In genomic region chr3:72767927-72768880, GRCh38 we compare ENCODE assay signal across 19 cellular contexts.
DNase-seq lines count a peak whose midpoint lies in the region; ATAC-seq and TF ChIP-seq lines count a peak whose summit lies in the region.
"Had no signal": no experiment of that assay in that cellular context is flagged by ENCODE, and none has a peak within 500 bp of the region (broad histone marks: within the 10 kb centered on the region; RNA-seq: fewer than 3 reads in every experiment).

No MANE protein-coding gene starts in this region.

- TF ChIP-seq RAD21 in neural cell (conservative IDR thresholded peaks at IDR 0.05): peak; percentile 16

- peak overlapping the region; percentile 38 for H3K9ac ChIP-seq in neural cell (ENCODE audit: low read length)
- H3K9ac ChIP-seq: KMS-11 had no signal

- TF ChIP-seq CTCF in GM23338 (conservative IDR thresholded peaks at IDR 0.05; ENCODE audit: low read depth in 2 of 2) (no peak), neural cell (IDR thresholded peaks at IDR 0.05; ENCODE audit: poor library complexity, severe bottlenecking) (no peak)

- no peaks in the 10 kb centered on the region for H3K27me3 Mint-ChIP-seq in GM23338 (ENCODE audit: insufficient read depth, low read depth, poor library complexity)
- H3K27me3 Mint-ChIP-seq: activated naive CD4-positive, alpha-beta T cell treated with anti-CD3 and anti-CD28 coated beads, Interleukin-2, amount 50 U/mL, for 24 hours had no signal

- no peaks in the 10 kb centered on the region for H4K20me1 ChIP-seq in GM23338 (replicated peaks; ENCODE audit: insufficient read depth)
- H4K20me1 ChIP-seq in neural cell (ENCODE audit: insufficient read depth): no peaks in the 10 kb centered on the region

- peak overlapping the region; percentile 50; the same call in 2 of the 3 replicates for H3K4me3 Mint-ChIP-seq in GM23338
- H3K4me3 Mint-ChIP-seq: activated naive CD4-positive, alpha-beta T cell treated with anti-CD3 and anti-CD28 coated beads, Interleukin-2, amount 50 U/mL, for 24 hours had no signal

- H2AFZ ChIP-seq in GM23338 (no peak overlapping the region; the same call in 1 of the 2 replicates), neural cell (ENCODE audit: low read depth, low read length) (peak overlapping the region; percentile 29)
- H2AFZ ChIP-seq: PC-9 had no signal

- peaks cover 11% of the 10 kb centered on the region; the same call in 1 of the 2 replicates for H3K9me2 ChIP-seq in GM23338 (ENCODE audit: insufficient read depth)
- no peaks in the 10 kb centered on the region for H3K9me2 ChIP-seq in neural cell (ENCODE audit: insufficient read depth, low read length)

- H3K79me2 ChIP-seq in GM23338 (replicated peaks; ENCODE audit: insufficient read depth) (no peaks in the 10 kb centered on the region), neural cell (replicated peaks; ENCODE audit: insufficient read depth, low read length) (no peaks in the 10 kb centered on the region)

- no peak for TF ChIP-seq EP300 in neural cell (conservative IDR thresholded peaks at IDR 0.05; ENCODE audit: poor library complexity, severe bottlenecking)

- peak overlapping the region; percentile 25 for H3K4me3 ChIP-seq in GM23338
- H3K4me3 ChIP-seq in neural cell (ENCODE audit: low read length): peak overlapping the region; percentile 57
- H3K4me3 ChIP-seq: PC-9, right lobe of liver, SJSA1 had no signal

- no peaks in the 10 kb centered on the region for H3K9me3 ChIP-seq in neural cell (ENCODE audit: low read length)
- H3K9me3 ChIP-seq: neutrophil, right lobe of liver, SJSA1 had no signal

- H3K9me3 Mint-ChIP-seq in GM23338: no peaks in the 10 kb centered on the region
- H3K9me3 Mint-ChIP-seq: activated naive CD4-positive, alpha-beta T cell treated with anti-CD3 and anti-CD28 coated beads, Interleukin-2, amount 50 U/mL, for 24 hours had no signal

- peak; percentile 77 for ATAC-seq in GM23338
- ATAC-seq in GM18873 (IDR thresholded peaks at IDR 0.05; ENCODE audit: low FRiP score, unreplicated experiment): no peak
- ATAC-seq in HG03565 (IDR thresholded peaks at IDR 0.05; ENCODE audit: unreplicated experiment): no peak
- ATAC-seq: right lobe of liver had no signal

- H3K36me3 Mint-ChIP-seq in GM23338 (ENCODE audit: low read depth): no peaks in the 10 kb centered on the region; the same call in 2 of the 3 replicates

- H3K27me3 ChIP-seq in GM23338 (ENCODE audit: insufficient read depth) (no peaks in the 10 kb centered on the region), neural cell (ENCODE audit: insufficient read depth, low read depth, low read length) (no peaks in the 10 kb centered on the region)
- H3K27me3 ChIP-seq: neutrophil, right lobe of liver, SJSA1 had no signal

- H3F3A ChIP-seq in GM23338 (replicated peaks; ENCODE audit: low read depth) (peaks cover 14% of the 10 kb centered on the region; the same call in 1 of the 2 replicates), neural cell (ENCODE audit: insufficient read depth, low read length, poor library complexity, severe bottlenecking) (no peaks in the 10 kb centered on the region)

- H3K4me1 ChIP-seq in GM23338 (ENCODE audit: insufficient read depth): peaks cover 32% of the 10 kb centered on the region
- H3K4me1 ChIP-seq: right lobe of liver had no signal

- peak overlapping the region; percentile 90 for H3K27ac Mint-ChIP-seq in GM23338
- H3K27ac Mint-ChIP-seq: activated naive CD4-positive, alpha-beta T cell treated with anti-CD3 and anti-CD28 coated beads, Interleukin-2, amount 50 U/mL, for 24 hours had no signal

- H3K4me2 ChIP-seq in GM23338 (peak overlapping the region; percentile 71), neural cell (ENCODE audit: low read length) (peak overlapping the region; percentile 51)
- H3K4me2 ChIP-seq: KMS-11, PC-9 had no signal

- H3K27ac ChIP-seq in GM23338 (ENCODE audit: low read depth) (peak overlapping the region; percentile 83), neural cell (ENCODE audit: low read length) (peak overlapping the region; percentile 43)
- H3K27ac ChIP-seq: KMS-11, neutrophil, PC-9, right lobe of liver, SJSA1 had no signal

- DNase-seq in GM23338 (ENCODE audit: low spot score) (peak; percentile 34), NCI-H2227 treated with DMSO at 0.1 percent for 48 hours (lab: John Stamatoyannopoulos, UW) (peak; percentile 22), globus pallidus (ENCODE audit: low spot score) (peak; percentile 60)
- no peak for DNase-seq in activated T-cell treated with anti-CD3 and anti-CD28 coated beads, Interleukin-2, amount 50 U/mL, for 48 hours
- DNase-seq in effector CD8-positive, alpha-beta T cell (lab: John Stamatoyannopoulos, UW): no peak
- DNase-seq: activated CD4-positive, alpha-beta T cell treated with anti-CD3 and anti-CD28 coated beads for 48 hours; EL; mammary epithelial cell; NCI-H526; PC-9; right lobe of liver; T-helper 9 cell had no signal

- H3K4me1 Mint-ChIP-seq in GM23338: peaks cover 49% of the 10 kb centered on the region

- H3K36me3 ChIP-seq in GM23338 (ENCODE audit: insufficient read depth) (no peaks in the 10 kb centered on the region), neural cell (ENCODE audit: insufficient read depth, low read length) (no peaks in the 10 kb centered on the region)
- H3K36me3 ChIP-seq: neutrophil, right lobe of liver had no signal

TF ChIP-seq in GM23338, 12 proteins besides CTCF, POLR2A, EP300 and RAD21:
- TF ChIP-seq EZH2 (IDR thresholded peaks at IDR 0.05; ENCODE audit: low read depth, unreplicated experiment): no peak
- no peak for TF ChIP-seq EZH2phosphoT487 (IDR thresholded peaks at IDR 0.05; ENCODE audit: unreplicated experiment)
- TF ChIP-seq, protein P1, sequence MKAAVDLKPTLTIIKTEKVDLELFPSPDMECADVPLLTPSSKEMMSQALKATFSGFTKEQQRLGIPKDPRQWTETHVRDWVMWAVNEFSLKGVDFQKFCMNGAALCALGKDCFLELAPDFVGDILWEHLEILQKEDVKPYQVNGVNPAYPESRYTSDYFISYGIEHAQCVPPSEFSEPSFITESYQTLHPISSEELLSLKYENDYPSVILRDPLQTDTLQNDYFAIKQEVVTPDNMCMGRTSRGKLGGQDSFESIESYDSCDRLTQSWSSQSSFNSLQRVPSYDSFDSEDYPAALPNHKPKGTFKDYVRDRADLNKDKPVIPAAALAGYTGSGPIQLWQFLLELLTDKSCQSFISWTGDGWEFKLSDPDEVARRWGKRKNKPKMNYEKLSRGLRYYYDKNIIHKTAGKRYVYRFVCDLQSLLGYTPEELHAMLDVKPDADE (IDR thresholded peaks at IDR 0.05): no peak

TF ChIP-seq in neural cell, 6 proteins besides CTCF, POLR2A, EP300 and RAD21:
- no peak for TF ChIP-seq TAF1 (IDR thresholded peaks at IDR 0.05; ENCODE audit: low read depth)
- no peak for TF ChIP-seq POLR2AphosphoS5 (IDR thresholded peaks at IDR 0.05)
- TF ChIP-seq REST (IDR thresholded peaks at IDR 0.05; ENCODE audit: borderline replicate concordance): peak; percentile 83
- TF ChIP-seq EZH2 (IDR thresholded peaks at IDR 0.05; ENCODE audit: borderline replicate concordance, insufficient read depth, low read length, poor library complexity, severe bottlenecking): no peak
- TF ChIP-seq SMC3 (conservative IDR thresholded peaks at IDR 0.05; ENCODE audit: poor library complexity): no peak
- TF ChIP-seq MXI1 (conservative IDR thresholded peaks at IDR 0.05; ENCODE audit: poor library complexity, severe bottlenecking): no peak

Comparison
In these comparisons a context has a peak if more than half of its experiments do, and no peak if none do; other contexts are left out.
1. DNase-seq: peak in GM23338 (single experiment), NCI-H2227 treated with DMSO at 0.1 percent for 48 hours (single experiment) and globus pallidus (single experiment); none in activated T-cell treated with anti-CD3 and anti-CD28 coated beads, Interleukin-2, amount 50 U/mL, for 48 hours (0 of 2) and effector CD8-positive, alpha-beta T cell (single experiment).